Comparison of ENCODE assay signal across 1 cellular context in genomic region chr6:137218473-137218916, GRCh38.
TF ChIP-seq lines count a peak whose summit lies in the region.

No MANE protein-coding gene starts in this region.

TF ChIP-seq in WTC11, 78 proteins besides CTCF, POLR2A, EP300 and RAD21 (continued from another document):
- TF ChIP-seq E2F4 (CRISPR knock-in tag; IDR thresholded peaks at IDR 0.05; ENCODE audit: borderline replicate concordance, low read depth) (no peak), KAT7 (CRISPR knock-in tag; IDR thresholded peaks at IDR 0.05; ENCODE audit: borderline replicate concordance) (no peak), CDX4 (CRISPR knock-in tag; IDR thresholded peaks at IDR 0.05; ENCODE audit: borderline replicate concordance) (no peak), GABPB1 (CRISPR knock-in tag; IDR thresholded peaks at IDR 0.05) (no peak), PRRX2 (CRISPR knock-in tag; IDR thresholded peaks at IDR 0.05) (no peak), TEAD1 (CRISPR knock-in tag; IDR thresholded peaks at IDR 0.05) (no peak), ZNF671 (CRISPR knock-in tag; IDR thresholded peaks at IDR 0.05) (no peak)
- TF ChIP-seq, protein P1, sequence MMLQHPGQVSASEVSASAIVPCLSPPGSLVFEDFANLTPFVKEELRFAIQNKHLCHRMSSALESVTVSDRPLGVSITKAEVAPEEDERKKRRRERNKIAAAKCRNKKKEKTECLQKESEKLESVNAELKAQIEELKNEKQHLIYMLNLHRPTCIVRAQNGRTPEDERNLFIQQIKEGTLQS (CRISPR knock-in tag; conservative IDR thresholded peaks at IDR 0.05), result no peak
- TF ChIP-seq, protein P2, sequence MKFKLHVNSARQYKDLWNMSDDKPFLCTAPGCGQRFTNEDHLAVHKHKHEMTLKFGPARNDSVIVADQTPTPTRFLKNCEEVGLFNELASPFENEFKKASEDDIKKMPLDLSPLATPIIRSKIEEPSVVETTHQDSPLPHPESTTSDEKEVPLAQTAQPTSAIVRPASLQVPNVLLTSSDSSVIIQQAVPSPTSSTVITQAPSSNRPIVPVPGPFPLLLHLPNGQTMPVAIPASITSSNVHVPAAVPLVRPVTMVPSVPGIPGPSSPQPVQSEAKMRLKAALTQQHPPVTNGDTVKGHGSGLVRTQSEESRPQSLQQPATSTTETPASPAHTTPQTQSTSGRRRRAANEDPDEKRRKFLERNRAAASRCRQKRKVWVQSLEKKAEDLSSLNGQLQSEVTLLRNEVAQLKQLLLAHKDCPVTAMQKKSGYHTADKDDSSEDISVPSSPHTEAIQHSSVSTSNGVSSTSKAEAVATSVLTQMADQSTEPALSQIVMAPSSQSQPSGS (CRISPR knock-in tag; IDR thresholded peaks at IDR 0.05; ENCODE audit: borderline replicate concordance, low read depth), result no peak
